ENCODE assay signal across 8 cellular contexts in the genomic region with DNA sequence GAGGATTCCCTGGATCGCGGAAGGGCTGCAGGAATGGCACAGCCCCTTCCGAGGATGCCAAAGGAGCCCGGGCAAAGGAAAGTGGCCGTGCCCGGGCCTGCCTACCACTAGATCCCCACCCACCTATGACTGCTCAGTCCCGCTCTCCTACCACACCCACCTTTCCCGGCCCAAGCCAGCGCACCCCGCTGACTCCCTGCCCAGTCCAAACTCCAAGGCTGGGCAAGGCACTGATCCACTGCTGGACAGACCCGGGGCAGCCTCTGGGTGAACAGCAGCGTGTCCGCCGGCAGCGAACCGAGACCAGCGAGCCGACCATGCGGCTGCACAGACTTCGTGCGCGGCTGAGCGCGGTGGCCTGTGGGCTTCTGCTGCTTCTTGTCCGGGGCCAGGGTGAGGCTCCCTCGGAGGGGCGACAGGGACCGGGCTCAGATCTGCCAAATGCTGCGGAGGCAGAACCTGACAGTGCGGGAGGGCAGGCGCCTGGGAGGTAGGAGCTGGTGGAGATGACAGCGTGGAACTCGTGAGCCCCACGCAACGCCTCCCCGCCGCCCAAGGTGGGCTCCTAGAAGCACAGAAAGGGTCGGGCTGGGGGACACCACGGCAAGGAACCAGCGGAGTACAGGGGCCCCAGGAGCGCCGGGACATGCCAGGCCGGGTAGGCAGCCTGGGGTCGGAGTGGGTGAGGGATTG. TPM values are rescaled to one million over a fixed set of nuclear protein-coding genes. Genes with fewer than 3 reads are reported as not detected.
DNase-seq lines count a peak whose midpoint lies in the region; ATAC-seq and TF ChIP-seq lines count a peak whose summit lies in the region.

A gene with protein sequence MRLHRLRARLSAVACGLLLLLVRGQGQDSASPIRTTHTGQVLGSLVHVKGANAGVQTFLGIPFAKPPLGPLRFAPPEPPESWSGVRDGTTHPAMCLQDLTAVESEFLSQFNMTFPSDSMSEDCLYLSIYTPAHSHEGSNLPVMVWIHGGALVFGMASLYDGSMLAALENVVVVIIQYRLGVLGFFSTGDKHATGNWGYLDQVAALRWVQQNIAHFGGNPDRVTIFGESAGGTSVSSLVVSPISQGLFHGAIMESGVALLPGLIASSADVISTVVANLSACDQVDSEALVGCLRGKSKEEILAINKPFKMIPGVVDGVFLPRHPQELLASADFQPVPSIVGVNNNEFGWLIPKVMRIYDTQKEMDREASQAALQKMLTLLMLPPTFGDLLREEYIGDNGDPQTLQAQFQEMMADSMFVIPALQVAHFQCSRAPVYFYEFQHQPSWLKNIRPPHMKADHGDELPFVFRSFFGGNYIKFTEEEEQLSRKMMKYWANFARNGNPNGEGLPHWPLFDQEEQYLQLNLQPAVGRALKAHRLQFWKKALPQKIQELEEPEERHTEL (plus strand): TSS at position 198 of the 693 bp plus-strand sequence. CDS start 120 bp downstream, at position 318.

- no peaks in the 10 kb centered on the region for H3K9me3 Mint-ChIP-seq in activated CD8-positive, alpha-beta memory T cell treated with anti-CD3 and anti-CD28 coated beads, Interleukin-2, amount 10 ng/mL, durations not matched to agents 7 days and 5 days (ENCODE audit: low read depth)
- H3K9me3 Mint-ChIP-seq in activated CD4-positive, alpha-beta memory T cell treated with anti-CD3 and anti-CD28 coated beads, Interleukin-2, amount 10 ng/mL, durations not matched to agents 7 days and 5 days, result no peaks in the 10 kb centered on the region

- H3K9me3 ChIP-seq in gastroesophageal sphincter (no peaks in the 10 kb centered on the region), neutrophil (no peaks in the 10 kb centered on the region)

- no peaks in the 10 kb centered on the region for H3K27me3 Mint-ChIP-seq in activated CD8-positive, alpha-beta memory T cell treated with anti-CD3 and anti-CD28 coated beads, Interleukin-2, amount 10 ng/mL, durations not matched to agents 7 days and 5 days
- H3K27me3 Mint-ChIP-seq in activated CD4-positive, alpha-beta memory T cell treated with anti-CD3 and anti-CD28 coated beads, Interleukin-2, amount 10 ng/mL, durations not matched to agents 7 days and 5 days, result no peaks in the 10 kb centered on the region

- peaks cover 51% of the 10 kb centered on the region for H3K4me1 Mint-ChIP-seq in activated CD8-positive, alpha-beta memory T cell treated with anti-CD3 and anti-CD28 coated beads, Interleukin-2, amount 10 ng/mL, durations not matched to agents 7 days and 5 days
- peaks cover 57% of the 10 kb centered on the region for H3K4me1 Mint-ChIP-seq in activated CD4-positive, alpha-beta memory T cell treated with anti-CD3 and anti-CD28 coated beads, Interleukin-2, amount 10 ng/mL, durations not matched to agents 7 days and 5 days

- H3K4me1 ChIP-seq in gastroesophageal sphincter, result peaks cover 5 to 54% (median 29%) of the 10 kb centered on the region in 3 donors
- H3K4me1 ChIP-seq in neutrophil (ENCODE audit: control insufficient read depth in 1 of 2, insufficient read depth in 1 of 2, low read depth in 1 of 2, low read length in 1 of 2), result peaks cover 20 to 23% of the 10 kb centered on the region in 2 experiments

- TF ChIP-seq EP300 in gastroesophageal sphincter (IDR thresholded peaks at IDR 0.05), result no peak

- H3K27me3 ChIP-seq in gastroesophageal sphincter (no peaks in the 10 kb centered on the region), neutrophil (no peaks in the 10 kb centered on the region)

- H3K4me3 ChIP-seq in gastroesophageal sphincter (peak within 1 kb of the TSS; percentile 97), neutrophil (ENCODE audit: low read depth in 1 of 2, low read length in 1 of 2) (peak within 1 kb of the TSS; percentile 84 to 92)

- DNase-seq in activated CD8-positive, alpha-beta memory T cell treated with anti-CD3 and anti-CD28 coated beads, Interleukin-2, amount 10 ng/mL, durations not matched to agents 7 days and 5 days, result no peak
- no peak for DNase-seq in activated CD8-positive, alpha-beta memory T cell treated with anti-CD3 and anti-CD28 coated beads, Interleukin-2, amount 50 U/mL, for 4 hours
- DNase-seq in activated CD4-positive, alpha-beta memory T cell treated with anti-CD3 and anti-CD28 coated beads, Interleukin-2, amount 10 ng/mL, durations not matched to agents 7 days and 5 days, result no peak
- DNase-seq in stimulated activated naive CD4-positive, alpha-beta T cell (lab: John Stamatoyannopoulos, UW), result no peak
- no peak for DNase-seq in Kasumi-1 (lab: John Stamatoyannopoulos, UW)
- DNase-seq in SHP77 treated with DMSO at 0.1 percent for 48 hours (lab: John Stamatoyannopoulos, UW), result no peak

- WGBS in gastroesophageal sphincter (ENCODE audit: low coverage in 1 of 2), 2 donors, result 0 to 31% methylated on average over 1 to 12 of the region's 44 CpGs

- no peak for TF ChIP-seq POLR2A in gastroesophageal sphincter (IDR thresholded peaks at IDR 0.05)

- ATAC-seq in activated CD8-positive, alpha-beta memory T cell treated with anti-CD3 and anti-CD28 coated beads, Interleukin-2, amount 10 ng/mL, durations not matched to agents 7 days and 5 days, result no peak
- peak; percentile 45 for ATAC-seq in gastroesophageal sphincter

- POLR2A ChIA-PET in activated CD4-positive, alpha-beta memory T cell treated with anti-CD3 and anti-CD28 coated beads, Interleukin-2, amount 10 ng/mL, durations not matched to agents 7 days and 5 days (lab: Charles Lee), result interaction anchor here (1.3 to 2.3 kb wide), 2 partner anchors 16 to 312 kb away, joined by 4 to 6 read pairs; a partner anchor contains a TSS

- peaks cover 0 to 57% of the 10 kb centered on the region in 2 donors for H3K36me3 ChIP-seq in gastroesophageal sphincter
- peaks cover 34% of the 10 kb centered on the region for H3K36me3 ChIP-seq in neutrophil

- TF ChIP-seq CTCF in gastroesophageal sphincter (IDR thresholded peaks at IDR 0.05) (no peak), neutrophil (IDR thresholded peaks at IDR 0.05) (no peak)

- H3K27ac ChIP-seq in gastroesophageal sphincter, result peak within 1 kb of the TSS; percentile 88 to 98 (median 97)
- H3K27ac ChIP-seq in neutrophil, result peak within 1 kb of the TSS; percentile 86

- H3K36me3 Mint-ChIP-seq in activated CD8-positive, alpha-beta memory T cell treated with anti-CD3 and anti-CD28 coated beads, Interleukin-2, amount 10 ng/mL, durations not matched to agents 7 days and 5 days, result peaks cover 14% of the 10 kb centered on the region
- H3K36me3 Mint-ChIP-seq in activated CD4-positive, alpha-beta memory T cell treated with anti-CD3 and anti-CD28 coated beads, Interleukin-2, amount 10 ng/mL, durations not matched to agents 7 days and 5 days (ENCODE audit: low read depth), result peaks cover 41% of the 10 kb centered on the region

- H3K4me3 Mint-ChIP-seq in activated CD8-positive, alpha-beta memory T cell treated with anti-CD3 and anti-CD28 coated beads, Interleukin-2, amount 10 ng/mL, durations not matched to agents 7 days and 5 days, result peak within 1 kb of the TSS; percentile 91
- H3K4me3 Mint-ChIP-seq in activated CD4-positive, alpha-beta memory T cell treated with anti-CD3 and anti-CD28 coated beads, Interleukin-2, amount 10 ng/mL, durations not matched to agents 7 days and 5 days, result peak within 1 kb of the TSS; percentile 98

- H3K27ac Mint-ChIP-seq in activated CD8-positive, alpha-beta memory T cell treated with anti-CD3 and anti-CD28 coated beads, Interleukin-2, amount 10 ng/mL, durations not matched to agents 7 days and 5 days, result peak within 1 kb of the TSS; percentile 95
- H3K27ac Mint-ChIP-seq in activated CD4-positive, alpha-beta memory T cell treated with anti-CD3 and anti-CD28 coated beads, Interleukin-2, amount 10 ng/mL, durations not matched to agents 7 days and 5 days, result peak within 1 kb of the TSS; percentile 94

- CTCF ChIA-PET in activated CD8-positive, alpha-beta memory T cell treated with anti-CD3 and anti-CD28 coated beads, Interleukin-2, amount 10 ng/mL, durations not matched to agents 7 days and 5 days (lab: Charles Lee), result interaction anchor here (1.1 to 1.6 kb wide), 3 partner anchors 12 to 62 kb away, joined by 3 to 5 read pairs (median 5); no protein-coding TSS in a partner anchor
- CTCF ChIA-PET in activated CD4-positive, alpha-beta memory T cell treated with anti-CD3 and anti-CD28 coated beads, Interleukin-2, amount 10 ng/mL, durations not matched to agents 7 days and 5 days (lab: Charles Lee), result no interaction called here

RNA-seq across cellular contexts. Expression of the gene that starts here (rescaled TPM):
- 10 to 100 TPM; 34.1 to 35.5 TPM for total RNA-seq in activated CD8-positive, alpha-beta memory T cell treated with anti-CD3 and anti-CD28 coated beads, Interleukin-2, amount 10 ng/mL, durations not matched to agents 7 days and 5 days
- total RNA-seq in activated CD4-positive, alpha-beta memory T cell treated with anti-CD3 and anti-CD28 coated beads, Interleukin-2, amount 10 ng/mL, durations not matched to agents 7 days and 5 days, result 10 to 100 TPM; 32.9 to 33.5 TPM
- 10 to 100 TPM; 25.9 to 32.6 (median 26.3) TPM for total RNA-seq in gastroesophageal sphincter
